In genomic region chr6:160882741-160883340, GRCh38 we compare ENCODE assay signal across 16 cellular contexts.
DNase-seq lines count a peak whose midpoint lies in the region; ATAC-seq and TF ChIP-seq lines count a peak whose summit lies in the region.
"Had no signal": no experiment of that assay in that cellular context is flagged by ENCODE, and none has a peak within 500 bp of the region (broad histone marks: within the 10 kb centered on the region; RNA-seq: fewer than 3 reads in every experiment).

No MANE protein-coding gene starts in this region.

- DNase-seq in heart left ventricle: no peak
- DNase-seq in Right ventricle myocardium inferior (ENCODE audit: missing footprints): no peak
- no peak for DNase-seq in RWPE2 (ENCODE audit: low spot score)
- DNase-seq in fibroblast of villous mesenchyme (ENCODE audit: low read depth): peak; percentile 28
- DNase-seq in SJCRH30: no peak
- DNase-seq in stomach: no peak
- DNase-seq: Caco-2; colonic mucosa; mucosa of descending colon; NCI-H187 treated with DMSO at 0.1 percent for 48 hours; NK-92 treated with Interleukin-12 subunit alpha and Interleukin-12 subunit beta, amount 100 ng/mL, for 24 hours; ovary; SK-N-SH had no signal

- TF ChIP-seq CTCF in heart left ventricle (IDR thresholded peaks at IDR 0.05) (no peak), RWPE2 (IDR thresholded peaks at IDR 0.05; ENCODE audit: poor library complexity, severe bottlenecking) (no peak), fibroblast of villous mesenchyme (IDR thresholded peaks at IDR 0.05; ENCODE audit: insufficient read depth, low read depth, low read length) (no peak), stomach (IDR thresholded peaks at IDR 0.05) (no peak)

- H3K4me1 ChIP-seq in heart left ventricle: peaks cover 0 to 18% (median 10%) of the 10 kb centered on the region in 12 donors
- no peaks in the 10 kb centered on the region for H3K4me1 ChIP-seq in RWPE2 (ENCODE audit: insufficient read depth, poor library complexity, severe bottlenecking)
- no peaks in the 10 kb centered on the region for H3K4me1 ChIP-seq in SJCRH30
- no peaks in the 10 kb centered on the region for H3K4me1 ChIP-seq in stomach
- H3K4me1 ChIP-seq: Caco-2, colonic mucosa had no signal

- H3K27me3 ChIP-seq in heart left ventricle (no peaks in the 10 kb centered on the region), RWPE2 (ENCODE audit: insufficient read depth, poor library complexity, severe bottlenecking) (no peaks in the 10 kb centered on the region), SJCRH30 (peaks cover 9% of the 10 kb centered on the region), stomach (no peaks in the 10 kb centered on the region)
- H3K27me3 ChIP-seq: colonic mucosa, ovary, suprapubic skin had no signal

- peak in 3 of 4 donors; percentile 55 to 87 (median 67) for ATAC-seq in heart left ventricle
- ATAC-seq in Right ventricle myocardium inferior: no peak
- ATAC-seq in RWPE2 (ENCODE audit: low read depth): peak; percentile 82
- no peak for ATAC-seq in GM21717 (IDR thresholded peaks at IDR 0.05; ENCODE audit: unreplicated experiment)
- ATAC-seq in GM18502 (IDR thresholded peaks at IDR 0.05; ENCODE audit: poor library complexity, unreplicated experiment): no peak
- ATAC-seq: mucosa of descending colon had no signal

- 63 to 71% (median 65%) methylated on average over 9 of the region's 9 CpGs for WGBS in heart left ventricle, 4 donors
- 73 to 82% (median 78%) methylated on average over 9 of the region's 9 CpGs for WGBS in stomach, 5 donors

- H3K36me3 ChIP-seq in heart left ventricle (no peaks in the 10 kb centered on the region), RWPE2 (ENCODE audit: low read depth) (no peaks in the 10 kb centered on the region), SJCRH30 (no peaks in the 10 kb centered on the region), stomach (no peaks in the 10 kb centered on the region)
- H3K36me3 ChIP-seq: colonic mucosa, ovary, suprapubic skin had no signal

- no peak for TF ChIP-seq EP300 in stomach (IDR thresholded peaks at IDR 0.05)

- no peak overlapping the region for H3K27ac ChIP-seq in heart left ventricle
- H3K27ac ChIP-seq in RWPE2 (ENCODE audit: poor library complexity, severe bottlenecking): no peak overlapping the region
- no peak overlapping the region for H3K27ac ChIP-seq in SJCRH30
- no peak overlapping the region for H3K27ac ChIP-seq in stomach
- H3K27ac ChIP-seq: colonic mucosa, ovary, suprapubic skin had no signal

- intact Hi-C loops in heart left ventricle (cut with DNase I): no loop called here
- intact Hi-C loops in Right ventricle myocardium inferior (cut with DNase I): no loop called here
- intact Hi-C loops in stomach (cut with DNase I; ENCODE audit: low total_unique reads): no loop called here

- TF ChIP-seq POLR2A in heart left ventricle (IDR thresholded peaks at IDR 0.05): no peak
- TF ChIP-seq POLR2A in stomach (IDR thresholded peaks at IDR 0.05): no peak

- no peaks in the 10 kb centered on the region for H3K9me3 ChIP-seq in heart left ventricle
- H3K9me3 ChIP-seq in RWPE2 (ENCODE audit: severe bottlenecking): no peaks in the 10 kb centered on the region
- H3K9me3 ChIP-seq in SJCRH30 (replicated peaks): no peaks in the 10 kb centered on the region
- H3K9me3 ChIP-seq in stomach: no peaks in the 10 kb centered on the region
- H3K9me3 ChIP-seq: Caco-2, colonic mucosa, mucosa of descending colon, ovary, SK-N-SH, suprapubic skin had no signal

- H3K4me3 ChIP-seq in heart left ventricle (no peak overlapping the region), RWPE2 (ENCODE audit: severe bottlenecking) (no peak overlapping the region), fibroblast of villous mesenchyme (ENCODE audit: low read depth, low read length) (no peak overlapping the region), SJCRH30 (no peak overlapping the region), stomach (no peak overlapping the region)
- H3K4me3 ChIP-seq: colonic mucosa, mucosa of descending colon, ovary, suprapubic skin had no signal

Comparison
In these comparisons a context has a peak if more than half of its experiments do, and no peak if none do; other contexts are left out.
1. ATAC-seq: peak in heart left ventricle (3 of 4) and RWPE2 (single experiment); none in Right ventricle myocardium inferior (single experiment), GM21717 (single experiment) and GM18502 (single experiment).